In genomic region chrX:15299945-15300851, GRCh38 we compare ENCODE assay signal across 1 cellular context.
TF ChIP-seq lines count a peak whose summit lies in the region.

No MANE protein-coding gene starts in this region.

TF ChIP-seq in WTC11, 78 proteins besides CTCF, POLR2A, EP300 and RAD21 (continued from another document):
- TF ChIP-seq E2F4 (CRISPR knock-in tag; IDR thresholded peaks at IDR 0.05; ENCODE audit: borderline replicate concordance, low read depth): no peak
- TF ChIP-seq FOXP1 (CRISPR knock-in tag; IDR thresholded peaks at IDR 0.05; ENCODE audit: borderline replicate concordance): no peak
- TF ChIP-seq JUN (CRISPR knock-in tag; IDR thresholded peaks at IDR 0.05): no peak
TF ChIP-seq in WTC11: peak in this region for 0.
